8 cellular contexts compared by ENCODE assay signal in the genomic region with DNA sequence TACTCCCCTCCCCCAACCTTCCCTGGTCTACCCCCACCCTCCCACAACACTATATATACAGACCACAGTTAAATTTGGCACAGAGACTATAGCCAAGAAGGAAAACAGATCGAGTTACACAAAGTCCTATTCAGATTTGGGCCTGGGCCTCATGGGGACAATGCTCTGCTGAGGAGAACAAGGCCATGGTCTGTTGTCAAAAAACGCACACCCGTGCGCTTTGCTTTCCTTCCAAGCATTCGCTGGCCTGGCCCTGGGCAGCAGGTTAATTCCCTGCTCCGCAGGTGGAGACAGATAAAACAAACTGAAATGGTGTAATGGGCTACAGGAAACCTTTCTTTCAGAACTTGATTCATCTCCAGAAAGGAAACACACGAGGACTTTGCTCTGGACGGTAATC.
DNase-seq lines count a peak whose midpoint lies in the region; ATAC-seq and TF ChIP-seq lines count a peak whose summit lies in the region.
"Not testable (repeated sequence)": the region's sequence is repeated elsewhere in the genome, so short reads cannot be mapped to it uniquely, and the experiment has no call there.

No MANE protein-coding gene starts in this region.

- TF ChIP-seq POLR2A in gastroesophageal sphincter (IDR thresholded peaks at IDR 0.05); prostate gland (IDR thresholded peaks at IDR 0.05); transverse colon (IDR thresholded peaks at IDR 0.05): not testable (repeated sequence)

- no CpG with 5 or more reads among the region's 8 CpGs for WGBS in gastroesophageal sphincter (ENCODE audit: low coverage in 1 of 2), 2 donors
- WGBS in prostate gland: 13% methylated on average over 6 of the region's 8 CpGs
- no CpG with 5 or more reads among the region's 8 CpGs for WGBS in transverse colon (ENCODE audit: low coverage in 1 of 2), 2 donors

- not testable (repeated sequence) for H3K4me3 Mint-ChIP-seq in chondrocyte (ENCODE audit: unreplicated experiment)

- not testable (repeated sequence) for H3K4me3 ChIP-seq in H7 (ENCODE audit: insufficient read depth, low read depth, low read length); gastroesophageal sphincter; prostate gland; transverse colon

- TF ChIP-seq EP300 in gastroesophageal sphincter (IDR thresholded peaks at IDR 0.05); transverse colon (IDR thresholded peaks at IDR 0.05; ENCODE audit: low read depth): not testable (repeated sequence)

- TF ChIP-seq CTCF in chondrocyte (IDR thresholded peaks at IDR 0.05); gastroesophageal sphincter (IDR thresholded peaks at IDR 0.05); prostate gland (IDR thresholded peaks at IDR 0.05); transverse colon (IDR thresholded peaks at IDR 0.05): not testable (repeated sequence)

- DNase-seq in H7 (peak; percentile 3), SK-MEL-5 (ENCODE audit: low read depth, low spot score) (peak; percentile 71), left colon (peak in 1 of 2 donors; percentile 20), mucosa of gallbladder (ENCODE audit: low spot score) (peak; percentile 28), prostate gland (ENCODE audit: low spot score) (peak; percentile 65), transverse colon (peak; percentile 20)
- not testable (repeated sequence) for DNase-seq in chondrocyte (ENCODE audit: low spot score)

- not testable (repeated sequence) for H3K9me3 ChIP-seq in gastroesophageal sphincter, prostate gland, transverse colon

- in situ Hi-C loops in SK-MEL-5 (cut with HindIII; ENCODE audit: low pct_unique_long_range_greater_than_20kb, low sequenced_read_pairs); transverse colon (cut with MboI; ENCODE audit: low pct_ligation_motif_present in 1 of 4, low pct_unique_long_range_greater_than_20kb in 1 of 4, low sequenced_read_pairs in 3 of 4): not testable (repeated sequence)

- not testable (repeated sequence) for H3K27me3 Mint-ChIP-seq in chondrocyte (ENCODE audit: low read depth)

- not testable (repeated sequence) for H3K9me3 Mint-ChIP-seq in chondrocyte (ENCODE audit: low read depth)

- not testable (repeated sequence) for H3K27me3 ChIP-seq in H7 (ENCODE audit: control insufficient read depth, insufficient read depth, low read length); gastroesophageal sphincter; prostate gland (replicated peaks; ENCODE audit: insufficient read depth); transverse colon

- ATAC-seq in gastroesophageal sphincter: peak; percentile 29
- ATAC-seq in left colon: peak; percentile 91

- not testable (repeated sequence) for H3K4me1 Mint-ChIP-seq in chondrocyte (ENCODE audit: low read depth)

- not testable (repeated sequence) for H3K36me3 ChIP-seq in H7 (replicated peaks; ENCODE audit: control insufficient read depth, insufficient read depth, low read length); gastroesophageal sphincter; prostate gland; transverse colon

- not testable (repeated sequence) for H3K36me3 Mint-ChIP-seq in chondrocyte (ENCODE audit: low read depth)

- H3K27ac Mint-ChIP-seq in chondrocyte (ENCODE audit: unreplicated experiment): peak overlapping the region; percentile 88

- H3K4me1 ChIP-seq in gastroesophageal sphincter; prostate gland (replicated peaks); transverse colon: not testable (repeated sequence)

- intact Hi-C loops in left colon (cut with DNase I, micrococcal nuclease); prostate gland (cut with DNase I); transverse colon (cut with DNase I; ENCODE audit: low total_unique reads): not testable (repeated sequence)

- H3K27ac ChIP-seq in gastroesophageal sphincter, prostate gland, transverse colon: not testable (repeated sequence)
